ENCODE assay signal across 8 cellular contexts in the genomic region with DNA sequence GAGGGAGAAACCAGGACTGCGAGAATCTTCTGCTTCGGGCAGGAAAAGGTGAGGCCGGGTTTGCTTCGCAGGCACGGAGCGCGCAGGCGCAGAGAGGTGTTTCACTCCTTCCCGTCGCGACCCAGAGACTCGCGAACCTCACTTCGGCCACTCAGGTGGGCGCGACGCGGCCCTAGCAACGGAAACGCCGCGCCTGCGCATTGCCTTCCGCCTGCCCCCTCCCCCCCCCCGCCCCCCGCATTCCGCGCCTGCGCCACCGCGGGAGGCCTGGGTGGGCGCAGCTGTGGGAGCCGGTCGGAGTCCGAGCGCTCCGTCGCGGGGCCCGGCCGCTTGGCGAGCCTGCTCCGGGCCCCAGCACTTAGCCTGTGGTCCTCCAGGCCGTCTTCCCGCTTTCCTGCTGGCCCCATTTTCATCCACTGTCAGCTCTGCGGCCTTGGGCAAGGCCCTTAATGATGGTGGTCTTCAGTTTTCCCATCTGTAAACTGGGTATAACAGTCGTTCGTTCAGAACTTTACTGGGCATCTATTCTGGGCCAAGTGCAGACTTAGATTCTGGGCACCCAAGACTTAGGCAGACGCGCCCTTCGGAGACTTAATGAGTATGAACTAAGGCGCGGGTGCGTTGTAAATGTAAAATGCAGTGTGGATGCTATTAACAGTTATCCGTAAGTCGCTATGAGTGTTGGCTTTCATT.
A peak's percentile ranks its signal among the peaks of the same experiment; 100 is the strongest.
DNase-seq lines count a peak whose midpoint lies in the region; ATAC-seq lines count a peak whose summit lies in the region.

No MANE protein-coding gene starts in this region.

- H3K9me3 Mint-ChIP-seq in T-helper 1 cell treated with Interleukin-12 subunit alpha and Interleukin-12 subunit beta and Interleukin-4 antibody, amounts not matched to agents 30 μg/mL and 1 μg/mL, for 36 hours = peaks cover 13% of the 10 kb centered on the region

- H3K36me3 Mint-ChIP-seq in T-helper 1 cell treated with Interleukin-12 subunit alpha and Interleukin-12 subunit beta and Interleukin-4 antibody, amounts not matched to agents 30 μg/mL and 1 μg/mL, for 36 hours (ENCODE audit: low read depth) = no peaks in the 10 kb centered on the region

- no peak overlapping the region for H3K27ac Mint-ChIP-seq in T-helper 1 cell treated with Interleukin-12 subunit alpha and Interleukin-12 subunit beta and Interleukin-4 antibody, amounts not matched to agents 30 μg/mL and 1 μg/mL, for 36 hours

- H3K4me3 Mint-ChIP-seq in T-helper 1 cell treated with Interleukin-12 subunit alpha and Interleukin-12 subunit beta and Interleukin-4 antibody, amounts not matched to agents 30 μg/mL and 1 μg/mL, for 36 hours = peak overlapping the region; percentile 31

- DNase-seq in AG08395 (ENCODE audit: low spot score) (peak; percentile 50), astrocyte of the hippocampus (ENCODE audit: low read depth, low spot score) (peak; percentile 85), iris pigment epithelial cell (ENCODE audit: low read depth) (peak; percentile 17), SHP77 (lab: John Stamatoyannopoulos, UW) (no peak)
- DNase-seq in stimulated activated CD4-positive, alpha-beta T cell treated with anti-CD3 and anti-CD28 coated beads, Interleukin-1b, Interleukin-23, amount 100 ng/mL, for 1 hour (ENCODE audit: low read depth in 2 of 2) = peak; percentile 23 to 27

- ATAC-seq in GM18909 (IDR thresholded peaks at IDR 0.05; ENCODE audit: poor library complexity, unreplicated experiment) = no peak
- no peak for ATAC-seq in HG02678 (IDR thresholded peaks at IDR 0.05; ENCODE audit: unreplicated experiment)

- peaks cover 59% of the 10 kb centered on the region for H3K27me3 Mint-ChIP-seq in T-helper 1 cell treated with Interleukin-12 subunit alpha and Interleukin-12 subunit beta and Interleukin-4 antibody, amounts not matched to agents 30 μg/mL and 1 μg/mL, for 36 hours (ENCODE audit: low read depth)

- peaks cover 2% of the 10 kb centered on the region for H3K4me1 Mint-ChIP-seq in T-helper 1 cell treated with Interleukin-12 subunit alpha and Interleukin-12 subunit beta and Interleukin-4 antibody, amounts not matched to agents 30 μg/mL and 1 μg/mL, for 36 hours (ENCODE audit: low read depth)

Comparison
In these comparisons a context has a peak if more than half of its experiments do, and no peak if none do; other contexts are left out.
1. DNase-seq: peak in AG08395 (single experiment), astrocyte of the hippocampus (single experiment), iris pigment epithelial cell (single experiment) and stimulated activated CD4-positive, alpha-beta T cell treated with anti-CD3 and anti-CD28 coated beads, Interleukin-1b, Interleukin-23, amount 100 ng/mL, for 1 hour (2 of 2); none in SHP77 (0 of 2).